Comparison of ENCODE assay signal across 23 cellular contexts in genomic region chr13:22735381-22735995, GRCh38.
DNase-seq lines count a peak whose midpoint lies in the region; ATAC-seq, FAIRE-seq and TF ChIP-seq lines count a peak whose summit lies in the region.
"Had no signal": no experiment of that assay in that cellular context is flagged by ENCODE, and none has a peak within 500 bp of the region (broad histone marks: within the 10 kb centered on the region; RNA-seq: fewer than 3 reads in every experiment).

No MANE protein-coding gene starts in this region.

- no peak for TF ChIP-seq POLR2A in H1 (IDR thresholded peaks at IDR 0.05; ENCODE audit: control extremely low read depth in 1 of 2, low read depth in 2 of 2, low read length in 2 of 2)

- ATAC-seq in GM18907 (IDR thresholded peaks at IDR 0.05; ENCODE audit: unreplicated experiment), result no peak
- ATAC-seq in GM21526 (IDR thresholded peaks at IDR 0.05; ENCODE audit: low FRiP score, unreplicated experiment), result no peak
- ATAC-seq: activated CD8-positive, alpha-beta memory T cell treated with anti-CD3 and anti-CD28 coated beads, Interleukin-2, amount 10 ng/mL, durations not matched to agents 7 days and 5 days; stimulated activated memory B cell treated with anti-CD40 and anti-IgM and Interleukin-4, amounts not matched to agents 10 μg/mL and 1 μg/mL and 100 μg/mL, for 72 hours had no signal

- POLR2A ChIA-PET in H1 (lab: Charles Lee; ENCODE audit: partially characterized antibody), result no interaction called here

- H2AK5ac ChIP-seq in H9 (ENCODE audit: insufficient read length, low read length), result no peak overlapping the region
- no peak overlapping the region for H2AK5ac ChIP-seq in H1 (ENCODE audit: low read depth, low read length)
- no peak overlapping the region for H2AK5ac ChIP-seq in neuronal stem cell (ENCODE audit: low read depth, low read length)

- H3K4me3 ChIP-seq in H1 (ENCODE audit: extremely low read depth in 1 of 4, insufficient read depth in 2 of 4, low read depth in 3 of 4, low read length in 4 of 4), result no peak overlapping the region
- no peak overlapping the region for H3K4me3 ChIP-seq in neuronal stem cell (ENCODE audit: low read length in 2 of 2)
- H3K4me3 ChIP-seq: breast epithelium, pancreas, sigmoid colon had no signal

- H3K56ac ChIP-seq in H9 (ENCODE audit: insufficient read length, low read depth, low read length) (no peak overlapping the region), H1 (replicated peaks; ENCODE audit: insufficient read length, low read depth, low read length) (no peak overlapping the region)

- H2AFZ ChIP-seq in H9 (ENCODE audit: low read length) (no peak overlapping the region), H1 (ENCODE audit: low read length) (no peak overlapping the region), neuronal stem cell (ENCODE audit: low read length) (no peak overlapping the region)

- H2BK12ac ChIP-seq in H9 (ENCODE audit: insufficient read length, low read depth, low read length) (no peak overlapping the region), H1 (ENCODE audit: low read depth, low read length) (no peak overlapping the region), neuronal stem cell (ENCODE audit: low read length) (no peak overlapping the region)

- H4K5ac ChIP-seq in H9 (ENCODE audit: insufficient read length, low read depth, low read length) (no peak overlapping the region), H1 (ENCODE audit: insufficient read length, low read depth, low read length) (no peak overlapping the region)

- H2BK120ac ChIP-seq in H9 (ENCODE audit: low read depth, low read length, poor library complexity, severe bottlenecking), result no peak overlapping the region
- H2BK120ac ChIP-seq in H1 (replicated peaks; ENCODE audit: low read depth, low read length), result no peak overlapping the region
- no peak overlapping the region for H2BK120ac ChIP-seq in neuronal stem cell (ENCODE audit: low read depth, low read length)

- no peaks in the 10 kb centered on the region for H3K27me3 ChIP-seq in H9 (ENCODE audit: insufficient read depth, low read length)
- H3K27me3 ChIP-seq in H1 (replicated peaks in 1 of 4; ENCODE audit: control insufficient read depth in 3 of 4, extremely low read depth in 1 of 4, insufficient read depth in 3 of 4, low read length in 3 of 4), result no peaks in the 10 kb centered on the region
- no peaks in the 10 kb centered on the region for H3K27me3 ChIP-seq in neuronal stem cell (ENCODE audit: control insufficient read depth in 3 of 3, insufficient read depth in 3 of 3, low read depth in 1 of 3, low read length in 3 of 3)
- H3K27me3 ChIP-seq: breast epithelium, pancreas, testis had no signal

- no peak overlapping the region for H4K8ac ChIP-seq in H9 (replicated peaks; ENCODE audit: insufficient read length, low read depth, low read length)
- no peak overlapping the region for H4K8ac ChIP-seq in H1 (ENCODE audit: extremely low read depth, insufficient read depth, low read length)
- H4K8ac ChIP-seq in neuronal stem cell (ENCODE audit: low read depth, low read length), result no peak overlapping the region

- H3K18ac ChIP-seq in H9 (ENCODE audit: insufficient read length, low read depth, low read length) (no peak overlapping the region), H1 (ENCODE audit: extremely low read depth, low read length) (no peak overlapping the region), neuronal stem cell (ENCODE audit: low read length) (no peak overlapping the region)

- no peaks in the 10 kb centered on the region for H3K36me3 ChIP-seq in H1 (ENCODE audit: control insufficient read depth in 2 of 4, insufficient read depth in 4 of 4, low read length in 3 of 4)
- H3K36me3 ChIP-seq in neuronal stem cell (replicated peaks in 1 of 2; ENCODE audit: control insufficient read depth in 2 of 2, insufficient read depth in 2 of 2, low read length in 2 of 2), result no peaks in the 10 kb centered on the region
- H3K36me3 ChIP-seq: breast epithelium, pancreas, sigmoid colon had no signal

- no peak overlapping the region for H2BK20ac ChIP-seq in H9 (ENCODE audit: low read depth, low read length, poor library complexity, severe bottlenecking)
- no peak overlapping the region for H2BK20ac ChIP-seq in H1 (ENCODE audit: low read length)

- H3K79me1 ChIP-seq in H9 (ENCODE audit: insufficient read depth, low read depth, low read length, poor library complexity, severe bottlenecking) (no peaks in the 10 kb centered on the region), H1 (ENCODE audit: low read depth, low read length) (no peaks in the 10 kb centered on the region), neuronal stem cell (ENCODE audit: low read depth, low read length) (no peaks in the 10 kb centered on the region)

- H3K79me2 ChIP-seq in H9 (ENCODE audit: insufficient read depth, low read length) (no peaks in the 10 kb centered on the region), H1 (ENCODE audit: control insufficient read depth in 1 of 2, insufficient read depth in 2 of 2, low read length in 2 of 2) (no peaks in the 10 kb centered on the region)

- no peak overlapping the region for H3K27ac Mint-ChIP-seq in H9
- H3K27ac Mint-ChIP-seq: activated CD8-positive, alpha-beta memory T cell treated with anti-CD3 and anti-CD28 coated beads, Interleukin-2, amount 10 ng/mL, durations not matched to agents 7 days and 5 days; HFFc6; immature natural killer cell; stimulated activated memory B cell treated with anti-CD40 and anti-IgM and Interleukin-4, amounts not matched to agents 10 μg/mL and 1 μg/mL and 100 μg/mL, for 72 hours had no signal

- H3K36me3 Mint-ChIP-seq in H9 (ENCODE audit: insufficient read depth in 1 of 3, low read depth in 3 of 3), result no peaks in the 10 kb centered on the region
- H3K36me3 Mint-ChIP-seq: activated CD8-positive, alpha-beta memory T cell treated with anti-CD3 and anti-CD28 coated beads, Interleukin-2, amount 10 ng/mL, durations not matched to agents 7 days and 5 days; immature natural killer cell; stimulated activated memory B cell treated with anti-CD40 and anti-IgM and Interleukin-4, amounts not matched to agents 10 μg/mL and 1 μg/mL and 100 μg/mL, for 72 hours had no signal

- H4K91ac ChIP-seq in H9 (ENCODE audit: insufficient read length, low read depth, low read length), result no peak overlapping the region
- H4K91ac ChIP-seq in H1 (replicated peaks; ENCODE audit: insufficient read length, low read length), result no peak overlapping the region
- no peak overlapping the region for H4K91ac ChIP-seq in neuronal stem cell (ENCODE audit: low read depth, low read length, poor library complexity)

- H2BK15ac ChIP-seq in H9 (ENCODE audit: low read depth, low read length), result no peak overlapping the region
- H2BK15ac ChIP-seq in H1 (ENCODE audit: low read length), result no peak overlapping the region
- no peak overlapping the region for H2BK15ac ChIP-seq in neuronal stem cell (ENCODE audit: low read length)

- H4K20me1 ChIP-seq in H9 (ENCODE audit: control insufficient read depth, insufficient read depth, insufficient read length) (no peaks in the 10 kb centered on the region), H1 (replicated peaks in 1 of 2; ENCODE audit: control insufficient read depth in 1 of 2, insufficient read depth in 2 of 2, low read length in 2 of 2) (no peaks in the 10 kb centered on the region)

- H3K9me3 ChIP-seq in H9 (ENCODE audit: control insufficient read depth, low read depth, low read length) (no peaks in the 10 kb centered on the region), H1 (ENCODE audit: insufficient read depth in 2 of 2, low read depth in 1 of 2, low read length in 1 of 2) (no peaks in the 10 kb centered on the region), neuronal stem cell (replicated peaks in 1 of 2; ENCODE audit: control insufficient read depth in 2 of 2, insufficient read depth in 1 of 2, low read depth in 1 of 2, low read length in 2 of 2) (no peaks in the 10 kb centered on the region)
- H3K9me3 ChIP-seq: breast epithelium, pancreas, testis had no signal

- CTCF ChIA-PET in H1 (lab: Charles Lee; ENCODE audit: partially characterized antibody), result interaction anchor here (0.6 to 3.3 kb wide), 14 partner anchors 9 to 1059 kb away, joined by 3 to 9 read pairs (median 4); no protein-coding TSS in a partner anchor

- no peak for FAIRE-seq in H1 (lab: Jason Lieb, UNC)
- FAIRE-seq: pancreas had no signal

- no CpG with 5 or more reads among the region's 21 CpGs for WGBS in H9 (ENCODE audit: extremely low coverage, insufficient read length, low lambda C conversion rate)
- 81% methylated on average over 19 of the region's 21 CpGs; no CpG with 5 or more reads in 1 of the 2 experiments for WGBS in H1 (ENCODE audit: extremely low coverage in 1 of 2, insufficient coverage in 1 of 2, insufficient read length in 1 of 2, insufficient replicate concordance in 2 of 2, low coverage in 1 of 2, low lambda C conversion rate in 2 of 2, missing lambda C conversion rate in 1 of 2), 2 experiments
- whole genome bisulfite sequencing in neuronal stem cell (ENCODE audit: extremely low coverage in 2 of 2, insufficient read length in 2 of 2, insufficient replicate concordance in 1 of 2), 2 donors, result no CpG with 5 or more reads among the region's 21 CpGs

- H3K4me1 Mint-ChIP-seq in H9, result peaks cover 9 to 13% of the 10 kb centered on the region in 2 experiments; a peak in 3 of 4 replicates
- H3K4me1 Mint-ChIP-seq: activated CD8-positive, alpha-beta memory T cell treated with anti-CD3 and anti-CD28 coated beads, Interleukin-2, amount 10 ng/mL, durations not matched to agents 7 days and 5 days; immature natural killer cell; stimulated activated memory B cell treated with anti-CD40 and anti-IgM and Interleukin-4, amounts not matched to agents 10 μg/mL and 1 μg/mL and 100 μg/mL, for 72 hours had no signal

- no peak overlapping the region for H3T11ph ChIP-seq in H9 (ENCODE audit: low read length)

- H3K4me1 ChIP-seq in H9 (ENCODE audit: insufficient read depth, low read length) (no peaks in the 10 kb centered on the region), H1 (replicated peaks in 1 of 4; ENCODE audit: control insufficient read depth in 3 of 4, insufficient read depth in 4 of 4, low read length in 3 of 4) (no peaks in the 10 kb centered on the region), neuronal stem cell (ENCODE audit: control insufficient read depth in 2 of 2, insufficient read depth in 1 of 2, low read depth in 1 of 2, low read length in 2 of 2) (no peaks in the 10 kb centered on the region)
- H3K4me1 ChIP-seq: breast epithelium, pancreas, sigmoid colon, testis had no signal

- peak; percentile 36 to 49; a peak in 3 of 4 replicates for TF ChIP-seq RAD21 in H1 (IDR thresholded peaks at IDR 0.05 in 1 of 2, conservative IDR thresholded peaks at IDR 0.05 in 1 of 2; ENCODE audit: low read depth in 2 of 2, low read length in 2 of 2)

- no peaks in the 10 kb centered on the region for H3K23me2 ChIP-seq in H9 (ENCODE audit: insufficient read length, low read depth, low read length, poor library complexity, severe bottlenecking)
- H3K23me2 ChIP-seq in H1 (ENCODE audit: low read depth, low read length), result no peaks in the 10 kb centered on the region

- DNase-seq in D341Med (ENCODE audit: low spot score) (peak; percentile 25), H9 (peak; percentile 43), H1 (ENCODE audit: low read depth in 1 of 2, low spot score in 2 of 2) (no peak), neuronal stem cell (ENCODE audit: low spot score) (no peak), Ammon's horn (ENCODE audit: low spot score) (no peak)
- DNase-seq: activated CD4-positive, alpha-beta T cell treated with anti-CD3 and anti-CD28 coated beads for 48 hours; activated CD8-positive, alpha-beta memory T cell treated with anti-CD3 and anti-CD28 coated beads, Interleukin-2, amount 10 ng/mL, durations not matched to agents 7 days and 5 days; activated effector memory CD4-positive, alpha-beta T cell treated with Interleukin-2 at 50 U/mL for 16 hours; cortex of kidney; EL; HFFc6; immature natural killer cell; NCI-H146; NCI-H2171 treated with DMSO at 0.1 percent for 48 hours; pancreas; SHP77 treated with DMSO at 0.1 percent for 48 hours; sigmoid colon; T-helper 1 cell; testis had no signal

- H3K4me3 Mint-ChIP-seq in H9, result no peak overlapping the region
- H3K4me3 Mint-ChIP-seq: activated CD8-positive, alpha-beta memory T cell treated with anti-CD3 and anti-CD28 coated beads, Interleukin-2, amount 10 ng/mL, durations not matched to agents 7 days and 5 days; HFFc6; immature natural killer cell; stimulated activated memory B cell treated with anti-CD40 and anti-IgM and Interleukin-4, amounts not matched to agents 10 μg/mL and 1 μg/mL and 100 μg/mL, for 72 hours had no signal

- H3K4ac ChIP-seq in H9 (ENCODE audit: low read depth, low read length), result no peak overlapping the region
- no peak overlapping the region for H3K4ac ChIP-seq in H1 (replicated peaks; ENCODE audit: insufficient read length, low read depth, low read length)
- H3K4ac ChIP-seq in neuronal stem cell (ENCODE audit: low read length), result no peak overlapping the region

- no peaks in the 10 kb centered on the region for H3K27me3 Mint-ChIP-seq in H9 (ENCODE audit: low read depth)
- H3K27me3 Mint-ChIP-seq: stimulated activated memory B cell treated with anti-CD40 and anti-IgM and Interleukin-4, amounts not matched to agents 10 μg/mL and 1 μg/mL and 100 μg/mL, for 72 hours had no signal

- H3K4me2 ChIP-seq in H9 (ENCODE audit: insufficient read depth, insufficient read length, low read length), result no peak overlapping the region
- H3K4me2 ChIP-seq in H1 (ENCODE audit: insufficient read depth in 1 of 2, low read depth in 2 of 2, low read length in 2 of 2), result no peak overlapping the region
- no peak overlapping the region for H3K4me2 ChIP-seq in neuronal stem cell (ENCODE audit: insufficient read depth, low read length, poor library complexity, severe bottlenecking)

- H3K14ac ChIP-seq in H9 (ENCODE audit: insufficient read depth, low read length), result no peak overlapping the region
- H3K14ac ChIP-seq in H1 (ENCODE audit: insufficient read length), result no peak overlapping the region
- no peak overlapping the region for H3K14ac ChIP-seq in neuronal stem cell (ENCODE audit: low read length)

- H3K23ac ChIP-seq in H9 (ENCODE audit: insufficient read length, low read depth, low read length) (no peak overlapping the region), H1 (ENCODE audit: insufficient read length) (no peak overlapping the region), neuronal stem cell (ENCODE audit: low read depth, low read length, poor library complexity) (no peak overlapping the region)

- H2BK5ac ChIP-seq in H9 (ENCODE audit: insufficient read length, low read length) (no peak overlapping the region), H1 (ENCODE audit: low read depth, low read length) (no peak overlapping the region), neuronal stem cell (ENCODE audit: low read length) (peak overlapping the region; percentile 71)

- no peak overlapping the region for H3K27ac ChIP-seq in H9 (ENCODE audit: insufficient read length, low read depth, low read length)
- no peak overlapping the region for H3K27ac ChIP-seq in H1 (ENCODE audit: low read depth, low read length)
- H3K27ac ChIP-seq in neuronal stem cell (replicated peaks; ENCODE audit: low read length), result no peak overlapping the region
- H3K27ac ChIP-seq: breast epithelium, sigmoid colon, testis had no signal

- no peaks in the 10 kb centered on the region for H3K9me3 Mint-ChIP-seq in H9
- H3K9me3 Mint-ChIP-seq: stimulated activated memory B cell treated with anti-CD40 and anti-IgM and Interleukin-4, amounts not matched to agents 10 μg/mL and 1 μg/mL and 100 μg/mL, for 72 hours had no signal

- TF ChIP-seq CTCF in H9 (conservative IDR thresholded peaks at IDR 0.05) (peak; percentile 43), H1 (IDR thresholded peaks at IDR 0.05; ENCODE audit: control extremely low read depth in 1 of 3, insufficient read depth in 1 of 3, low read depth in 1 of 3, low read length in 3 of 3) (peak; percentile 31 to 43 (median 37); a peak in 3 of 4 replicates)

- H3K9ac ChIP-seq in H9 (ENCODE audit: extremely low read depth, insufficient read length, low read length) (no peak overlapping the region), H1 (replicated peaks in 1 of 4; ENCODE audit: extremely low read depth in 1 of 4, low read depth in 3 of 4, low read length in 3 of 4) (no peak overlapping the region), neuronal stem cell (ENCODE audit: low read depth, low read length, poor library complexity) (no peak overlapping the region)

- no peak for TF ChIP-seq EP300 in H1 (IDR thresholded peaks at IDR 0.05; ENCODE audit: borderline replicate concordance in 1 of 2, low read depth in 2 of 2, low read length in 2 of 2)

Comparison
In these comparisons a context has a peak if more than half of its experiments do, and no peak if none do; other contexts are left out.
1. DNase-seq: peak in D341Med (single experiment) and H9 (single experiment); none in H1 (0 of 2), neuronal stem cell (single experiment) and Ammon's horn (single experiment).